5 cellular contexts compared by ENCODE assay signal in genomic region chr12:56704522-56704921, GRCh38. TPM values are rescaled to one million over a fixed set of nuclear protein-coding genes. Genes with fewer than 3 reads are reported as not detected.
DNase-seq lines count a peak whose midpoint lies in the region; ATAC-seq, FAIRE-seq and TF ChIP-seq lines count a peak whose summit lies in the region.
"Not testable (repeated sequence)": the region's sequence is repeated elsewhere in the genome, so short reads cannot be mapped to it uniquely, and the experiment has no call there.
"Had no signal": no experiment of that assay in that cellular context is flagged by ENCODE, and none has a peak within 500 bp of the region (broad histone marks: within the 10 kb centered on the region; RNA-seq: fewer than 3 reads in every experiment).

No MANE protein-coding gene starts in this region.

- not testable (repeated sequence) for DNase-seq in K562 (ENCODE audit: extremely low read depth in 1 of 4, low spot score in 3 of 4); neuronal stem cell (ENCODE audit: low spot score)
- peak; percentile 2 for DNase-seq in Right ventricle myocardium superior

- H2BK12ac ChIP-seq in neuronal stem cell (ENCODE audit: low read length): not testable (repeated sequence)

- not testable (repeated sequence) for H3K79me1 ChIP-seq in neuronal stem cell (ENCODE audit: low read depth, low read length)

- FAIRE-seq in K562 (lab: Jason Lieb, UNC): not testable (repeated sequence)

- H4K91ac ChIP-seq in neuronal stem cell (ENCODE audit: low read depth, low read length, poor library complexity): not testable (repeated sequence)

- TF ChIP-seq RAD21 in K562 (CRISPR knock-in tag; conservative IDR thresholded peaks at IDR 0.05 in 1 of 2, IDR thresholded peaks at IDR 0.05 in 1 of 2): not testable (repeated sequence)

- not testable (repeated sequence) for TF ChIP-seq POLR2A in K562 (conservative IDR thresholded peaks at IDR 0.05)

- intact Hi-C loops in K562 (cut with micrococcal nuclease); Right ventricle myocardium superior (cut with DNase I): not testable (repeated sequence)

- H3K36me3 ChIP-seq in HEK293 (ENCODE audit: control insufficient read depth in 2 of 2, insufficient read depth in 1 of 2, low read length in 2 of 2); K562 (ENCODE audit: control insufficient read depth, insufficient read depth, low read length); neuronal stem cell (replicated peaks in 1 of 2; ENCODE audit: control insufficient read depth in 2 of 2, insufficient read depth in 2 of 2, low read length in 2 of 2): not testable (repeated sequence)

- H2BK5ac ChIP-seq in neuronal stem cell (ENCODE audit: low read length): not testable (repeated sequence)

- not testable (repeated sequence) for BruUV-seq in K562 (replicated peaks; lab: Mats Ljungman, UMichigan)

- ATAC-seq in K562: 0 out of 3 replicates have a peak, but pooled peaks have one; percentile 8
- not testable (repeated sequence) for ATAC-seq in Right ventricle myocardium superior (ENCODE audit: poor library complexity)

- not testable (repeated sequence) for H2BK120ac ChIP-seq in neuronal stem cell (ENCODE audit: low read depth, low read length)

- not testable (repeated sequence) for H3K4me1 ChIP-seq in HEK293 (ENCODE audit: control insufficient read depth, insufficient read depth, low read length); neuronal stem cell (ENCODE audit: control insufficient read depth in 2 of 2, insufficient read depth in 1 of 2, low read depth in 1 of 2, low read length in 2 of 2)
- H3K4me1 ChIP-seq in K562 (replicated peaks in 1 of 2; ENCODE audit: control insufficient read depth in 2 of 2, insufficient read depth in 2 of 2, low read length in 2 of 2): peaks cover 3 to 11% of the 10 kb centered on the region in 2 experiments; a peak in 3 of 5 replicates

- not testable (repeated sequence) for H3K18ac ChIP-seq in neuronal stem cell (ENCODE audit: low read length)

- POLR2A ChIA-PET in HEK293 (lab: Yijun Ruan, JAX) (interaction anchor here (1.0 to 2.1 kb wide), 2 partner anchors 10 to 16 kb away, joined by 3 to 7 read pairs; partner anchors contain the start of gene PTGES3), K562 (lab: Yijun Ruan, JAX) (interaction anchor here (0.6 to 2.2 kb wide), 5 partner anchors 9 to 502 kb away, joined by 3 to 7 read pairs (median 6); partner anchors contain the start of genes NACA and PTGES3)

- H3K27me3 ChIP-seq in K562 (ENCODE audit: control insufficient read depth in 2 of 2, insufficient read depth in 2 of 2, low read length in 2 of 2); neuronal stem cell (ENCODE audit: control insufficient read depth in 3 of 3, insufficient read depth in 3 of 3, low read depth in 1 of 3, low read length in 3 of 3): not testable (repeated sequence)

- WGBS in K562 (ENCODE audit: insufficient coverage, low coverage, missing lambda C conversion rate): 49% methylated on average over 5 of the region's 5 CpGs
- WGBS in neuronal stem cell (ENCODE audit: extremely low coverage in 2 of 2, insufficient read length in 2 of 2, insufficient replicate concordance in 1 of 2), 2 donors: no CpG with 5 or more reads among the region's 5 CpGs

- not testable (repeated sequence) for H3K9me1 ChIP-seq in K562 (ENCODE audit: control insufficient read depth, insufficient read depth, low read length)

- not testable (repeated sequence) for H3K9ac ChIP-seq in K562 (ENCODE audit: insufficient read depth in 1 of 2, low read depth in 2 of 2, low read length in 2 of 2); neuronal stem cell (ENCODE audit: low read depth, low read length, poor library complexity)

- H3K14ac ChIP-seq in neuronal stem cell (ENCODE audit: low read length): not testable (repeated sequence)

- H2AFZ ChIP-seq in K562 (ENCODE audit: low read depth, low read length) (peak overlapping the region; percentile 55; the same call in 1 of the 2 replicates), neuronal stem cell (ENCODE audit: low read length) (peak overlapping the region; percentile 69)

- H2AK5ac ChIP-seq in neuronal stem cell (ENCODE audit: low read depth, low read length): not testable (repeated sequence)

- H3K4me3 ChIP-seq in HEK293 (ENCODE audit: low read depth, low read length); K562; neuronal stem cell (ENCODE audit: low read length in 2 of 2): not testable (repeated sequence)

- not testable (repeated sequence) for H4K8ac ChIP-seq in neuronal stem cell (ENCODE audit: low read depth, low read length)

- not testable (repeated sequence) for TF ChIP-seq CTCF in HEK293 (tag by site-specific recombination; IDR thresholded peaks at IDR 0.05); K562 (IDR thresholded peaks at IDR 0.05 in 2 of 3, conservative IDR thresholded peaks at IDR 0.05 in 1 of 3; ENCODE audit: insufficient read depth in 2 of 3, low read depth in 1 of 3, low read length in 3 of 3)

- not testable (repeated sequence) for H3K9me3 ChIP-seq in HEK293 (ENCODE audit: control insufficient read depth, insufficient read depth, low read depth, low read length); K562 (replicated peaks; ENCODE audit: control insufficient read depth, insufficient read depth, low read depth, low read length); neuronal stem cell (replicated peaks in 1 of 2; ENCODE audit: control insufficient read depth in 2 of 2, insufficient read depth in 1 of 2, low read depth in 1 of 2, low read length in 2 of 2)

- H2BK15ac ChIP-seq in neuronal stem cell (ENCODE audit: low read length): not testable (repeated sequence)

- H3K27ac ChIP-seq in HEK293 (ENCODE audit: extremely low read depth, low read depth, low read length); K562 (ENCODE audit: extremely low read depth, low read depth, low read length); neuronal stem cell (replicated peaks; ENCODE audit: low read length): not testable (repeated sequence)

- CTCF ChIA-PET in HEK293 (lab: Yijun Ruan, JAX); K562 (lab: Yijun Ruan, JAX; ENCODE audit: low intra/inter-chr PET ratio): not testable (repeated sequence)

- in situ Hi-C loops in K562 (cut with MboI): not testable (repeated sequence)

- not testable (repeated sequence) for H3K4ac ChIP-seq in neuronal stem cell (ENCODE audit: low read length)

- H4K20me1 ChIP-seq in K562 (replicated peaks; ENCODE audit: control insufficient read depth, insufficient read depth, low read length): not testable (repeated sequence)

- not testable (repeated sequence) for TF ChIP-seq EP300 in K562 (IDR thresholded peaks at IDR 0.05; ENCODE audit: low read length)

- H3K79me2 ChIP-seq in K562 (ENCODE audit: control insufficient read depth, insufficient read depth, low read length): not testable (repeated sequence)

- H3K23ac ChIP-seq in neuronal stem cell (ENCODE audit: low read depth, low read length, poor library complexity): not testable (repeated sequence)

- H3K4me2 ChIP-seq in K562 (ENCODE audit: insufficient read depth, low read length); neuronal stem cell (ENCODE audit: insufficient read depth, low read length, poor library complexity, severe bottlenecking): not testable (repeated sequence)

RNA-seq across cellular contexts. Expression of gene PTGES3, which starts 16.4 kb away (rescaled TPM):
- total RNA-seq in K562 (2011; cell fraction: chromatin; rRNA removed; ENCODE audit: low replicate concordance): 48.9 and 100 TPM in 2 replicates
- 50.0 and 54.2 TPM in 2 replicates for total RNA-seq in K562 (2011; cell fraction: nucleolus; rRNA removed)
- total RNA-seq in K562 (2011; cell fraction: nucleoplasm; rRNA removed): 77.5 and 136 TPM in 2 replicates
- total RNA-seq in K562 (2014; rRNA removed): 169 and 231 TPM in 2 replicates
- 280 and 322 TPM in 2 replicates for total RNA-seq in K562 (2014; rRNA removed; fragmentation: Illumina TruSeq; extraction: Trizol)
- 251 and 256 TPM in 2 replicates for total RNA-seq in K562 (2015; rRNA removed; fragmentation: Illumina TruSeq; extraction: Trizol)
- 441 and 454 TPM in 2 replicates for total RNA-seq in K562 (2021)
- polyA plus RNA-seq in K562 (2011; rRNA removed): 163 and 170 TPM in 2 replicates
- 35.7 and 66.1 TPM in 2 replicates for polyA plus RNA-seq in K562 (2011; cell fraction: cytosol; rRNA removed)
- polyA plus RNA-seq in K562 (2011; cell fraction: nucleus; rRNA removed): 35.8 and 51.1 TPM in 2 replicates
- polyA plus RNA-seq in K562 (2012): 358 and 436 TPM in 2 replicates
- polyA plus RNA-seq in K562 (2014; fragmentation: Illumina TruSeq; extraction: Trizol): 501 and 516 TPM in 2 replicates
- polyA plus RNA-seq in K562 (2014; fragmentation: Nextera tagmentation; extraction: Ambion mirVana): 100 to 1,000 TPM; 163 to 185 TPM
- 213 and 263 TPM in 2 replicates for polyA plus RNA-seq in K562 (2014; rRNA removed)
- polyA minus RNA-seq in K562 (2011; rRNA and poly(A)+ RNA removed): 140 and 159 TPM in 2 replicates
- 139 and 142 TPM in 2 replicates for polyA minus RNA-seq in K562 (2011; cell fraction: cytosol; rRNA and poly(A)+ RNA removed)
- polyA minus RNA-seq in K562 (2011; cell fraction: nucleus; rRNA and poly(A)+ RNA removed): 24.8 and 39.2 TPM in 2 replicates
- total RNA-seq in Right ventricle myocardium superior: 132 TPM
- 354 TPM for polyA plus RNA-seq in neuronal stem cell (2013, experiment 1 of 2)
- polyA plus RNA-seq in neuronal stem cell (2013, experiment 2 of 2): 356 TPM

RNA-seq across cellular contexts. Expression of gene NACA, which starts 20.6 kb away (rescaled TPM):
- total RNA-seq in K562 (2011; cell fraction: chromatin; rRNA removed; ENCODE audit: low replicate concordance): 132 and 260 TPM in 2 replicates
- 93.4 and 98.8 TPM in 2 replicates for total RNA-seq in K562 (2011; cell fraction: nucleolus; rRNA removed)
- 176 and 303 TPM in 2 replicates for total RNA-seq in K562 (2011; cell fraction: nucleoplasm; rRNA removed)
- total RNA-seq in K562 (2014; rRNA removed) (1,508 and 1,729 TPM in 2 replicates), K562 (2014; rRNA removed; fragmentation: Illumina TruSeq; extraction: Trizol) (2,249 and 2,401 TPM in 2 replicates), K562 (2015; rRNA removed; fragmentation: Illumina TruSeq; extraction: Trizol) (2,051 and 2,139 TPM in 2 replicates), K562 (2021) (1,030 and 1,135 TPM in 2 replicates), Right ventricle myocardium superior (449 TPM)
- polyA plus RNA-seq in K562 (2011; rRNA removed) (1,225 and 1,538 TPM in 2 replicates), K562 (2014; fragmentation: Illumina TruSeq; extraction: Trizol) (1,591 and 1,645 TPM in 2 replicates), K562 (2014; fragmentation: Nextera tagmentation; extraction: Ambion mirVana) (1,000 to 10,000 TPM; 2,280 to 2,416 TPM), K562 (2014; rRNA removed) (1,506 and 1,626 TPM in 2 replicates)
- polyA plus RNA-seq in K562 (2011; cell fraction: cytosol; rRNA removed): 364 and 765 TPM in 2 replicates
- 212 and 417 TPM in 2 replicates for polyA plus RNA-seq in K562 (2011; cell fraction: nucleus; rRNA removed)
- polyA plus RNA-seq in K562 (2012): 1,935 and 2,376 TPM in 2 replicates
- 1,074 and 1,137 TPM in 2 replicates for polyA minus RNA-seq in K562 (2011; rRNA and poly(A)+ RNA removed)
- 239 and 257 TPM in 2 replicates for polyA minus RNA-seq in K562 (2011; cell fraction: cytosol; rRNA and poly(A)+ RNA removed)
- polyA minus RNA-seq in K562 (2011; cell fraction: nucleus; rRNA and poly(A)+ RNA removed): 60.7 and 154 TPM in 2 replicates
- 2,797 TPM for polyA plus RNA-seq in neuronal stem cell (2013, experiment 1 of 2)
- 2,786 TPM for polyA plus RNA-seq in neuronal stem cell (2013, experiment 2 of 2)

RNA-seq across cellular contexts. Expression of gene PRIM1, which starts 47.6 kb away (rescaled TPM):
- 116 and 247 TPM in 2 replicates for total RNA-seq in K562 (2011; cell fraction: chromatin; rRNA removed; ENCODE audit: low replicate concordance)
- total RNA-seq in K562 (2011; cell fraction: nucleolus; rRNA removed): 59.5 and 64.6 TPM in 2 replicates
- 79.8 and 102 TPM in 2 replicates for total RNA-seq in K562 (2011; cell fraction: nucleoplasm; rRNA removed)
- total RNA-seq in K562 (2014; rRNA removed): 65.1 and 67.2 TPM in 2 replicates
- total RNA-seq in K562 (2014; rRNA removed; fragmentation: Illumina TruSeq; extraction: Trizol): 149 and 170 TPM in 2 replicates
- 119 and 124 TPM in 2 replicates for total RNA-seq in K562 (2015; rRNA removed; fragmentation: Illumina TruSeq; extraction: Trizol)
- total RNA-seq in K562 (2021): 82.2 and 83.9 TPM in 2 replicates
- polyA plus RNA-seq in K562 (2011; rRNA removed): 95.7 and 140 TPM in 2 replicates
- polyA plus RNA-seq in K562 (2011; cell fraction: cytosol; rRNA removed): 65.5 and 79.1 TPM in 2 replicates
- polyA plus RNA-seq in K562 (2011; cell fraction: nucleus; rRNA removed): 48.2 and 74.4 TPM in 2 replicates
- 70.3 and 108 TPM in 2 replicates for polyA plus RNA-seq in K562 (2012)
- polyA plus RNA-seq in K562 (2014; fragmentation: Illumina TruSeq; extraction: Trizol): 148 and 152 TPM in 2 replicates
- polyA plus RNA-seq in K562 (2014; fragmentation: Nextera tagmentation; extraction: Ambion mirVana): 100 to 1,000 TPM; 175 to 179 TPM
- polyA plus RNA-seq in K562 (2014; rRNA removed): 105 and 109 TPM in 2 replicates
- polyA minus RNA-seq in K562 (2011; rRNA and poly(A)+ RNA removed): 172 TPM in 2 replicates
- 31.9 and 46.5 TPM in 2 replicates for polyA minus RNA-seq in K562 (2011; cell fraction: cytosol; rRNA and poly(A)+ RNA removed)
- polyA minus RNA-seq in K562 (2011; cell fraction: nucleus; rRNA and poly(A)+ RNA removed): 44.2 and 85.0 TPM in 2 replicates
- total RNA-seq in Right ventricle myocardium superior: 3.6 TPM
- polyA plus RNA-seq in neuronal stem cell (2013, experiment 1 of 2): 37.6 TPM
- polyA plus RNA-seq in neuronal stem cell (2013, experiment 2 of 2): 38.3 TPM

RNA-seq across cellular contexts. Expression of gene HSD17B6, which starts 58.6 kb away (rescaled TPM):
- 0.72 and 1.5 TPM in 2 replicates for total RNA-seq in K562 (2011; cell fraction: chromatin; rRNA removed; ENCODE audit: low replicate concordance)
- 0.66 and 0.83 TPM in 2 replicates for total RNA-seq in K562 (2011; cell fraction: nucleolus; rRNA removed)
- total RNA-seq in K562 (2011; cell fraction: nucleoplasm; rRNA removed): 3.8 and 4.6 TPM in 2 replicates
- total RNA-seq in K562 (2014; rRNA removed) (0.94 and 1.1 TPM in 2 replicates), K562 (2014; rRNA removed; fragmentation: Illumina TruSeq; extraction: Trizol) (0.99 and 1.1 TPM in 2 replicates), K562 (2015; rRNA removed; fragmentation: Illumina TruSeq; extraction: Trizol) (0.47 and 1.1 TPM in 2 replicates), K562 (2021) (0.85 and 1.3 TPM in 2 replicates), Right ventricle myocardium superior (0.51 TPM)
- polyA plus RNA-seq in K562 (2011; rRNA removed) (1.4 and 1.7 TPM in 2 replicates), K562 (2014; fragmentation: Illumina TruSeq; extraction: Trizol) (0.64 and 0.83 TPM in 2 replicates), K562 (2014; fragmentation: Nextera tagmentation; extraction: Ambion mirVana) (under 1 TPM; 0.53 to 0.94 TPM), K562 (2014; rRNA removed) (0.40 and 0.84 TPM in 2 replicates)
- 0.25 and 0.47 TPM in 2 replicates for polyA plus RNA-seq in K562 (2011; cell fraction: cytosol; rRNA removed)
- polyA plus RNA-seq in K562 (2011; cell fraction: nucleus; rRNA removed): 0.29 and 0.53 TPM in 2 replicates
- 0.66 and 1.1 TPM in 2 replicates for polyA plus RNA-seq in K562 (2012)
- polyA minus RNA-seq in K562 (2011; rRNA and poly(A)+ RNA removed): 0.53 and 1.1 TPM in 2 replicates
- polyA minus RNA-seq in K562 (2011; cell fraction: cytosol; rRNA and poly(A)+ RNA removed): not detected in 2 replicates
- polyA minus RNA-seq in K562 (2011; cell fraction: nucleus; rRNA and poly(A)+ RNA removed): not detected in 2 replicates
- polyA plus RNA-seq in neuronal stem cell (2013, experiment 1 of 2): 5.5 TPM
- 5.1 TPM for polyA plus RNA-seq in neuronal stem cell (2013, experiment 2 of 2)
- total RNA-seq: CD4-positive, CD25-positive, alpha-beta regulatory T cell had no signal

RNA-seq across cellular contexts. Expression of gene ATP5F1B, which starts 58.7 kb away (rescaled TPM):
- 915 and 971 TPM in 2 replicates for total RNA-seq in K562 (2011; cell fraction: chromatin; rRNA removed; ENCODE audit: low replicate concordance)
- total RNA-seq in K562 (2011; cell fraction: nucleolus; rRNA removed): 708 and 730 TPM in 2 replicates
- total RNA-seq in K562 (2011; cell fraction: nucleoplasm; rRNA removed): 705 and 764 TPM in 2 replicates
- total RNA-seq in K562 (2014; rRNA removed): 908 and 1,391 TPM in 2 replicates
- 1,412 and 1,463 TPM in 2 replicates for total RNA-seq in K562 (2014; rRNA removed; fragmentation: Illumina TruSeq; extraction: Trizol)
- 1,133 and 1,218 TPM in 2 replicates for total RNA-seq in K562 (2015; rRNA removed; fragmentation: Illumina TruSeq; extraction: Trizol)
- 1,519 and 1,587 TPM in 2 replicates for total RNA-seq in K562 (2021)
- polyA plus RNA-seq in K562 (2011; rRNA removed): 3,125 and 3,469 TPM in 2 replicates
- polyA plus RNA-seq in K562 (2011; cell fraction: cytosol; rRNA removed): 3,019 and 3,082 TPM in 2 replicates
- polyA plus RNA-seq in K562 (2011; cell fraction: nucleus; rRNA removed): 1,901 and 2,779 TPM in 2 replicates
- 1,216 and 1,383 TPM in 2 replicates for polyA plus RNA-seq in K562 (2012)
- 1,824 and 2,016 TPM in 2 replicates for polyA plus RNA-seq in K562 (2014; fragmentation: Illumina TruSeq; extraction: Trizol)
- polyA plus RNA-seq in K562 (2014; fragmentation: Nextera tagmentation; extraction: Ambion mirVana): 1,000 to 10,000 TPM; 1,043 to 1,482 TPM
- 1,530 and 1,669 TPM in 2 replicates for polyA plus RNA-seq in K562 (2014; rRNA removed)
- 2,231 and 2,600 TPM in 2 replicates for polyA minus RNA-seq in K562 (2011; rRNA and poly(A)+ RNA removed)
- 1,182 and 1,204 TPM in 2 replicates for polyA minus RNA-seq in K562 (2011; cell fraction: cytosol; rRNA and poly(A)+ RNA removed)
- polyA minus RNA-seq in K562 (2011; cell fraction: nucleus; rRNA and poly(A)+ RNA removed): 185 and 410 TPM in 2 replicates
- 3,077 TPM for total RNA-seq in Right ventricle myocardium superior
- 527 TPM for polyA plus RNA-seq in neuronal stem cell (2013, experiment 1 of 2)
- 548 TPM for polyA plus RNA-seq in neuronal stem cell (2013, experiment 2 of 2)

Comparison
In these comparisons a context has a peak if more than half of its experiments do, and no peak if none do; other contexts are left out.
1. RNA of gene PRIM1, which starts 47.6 kb away (total RNA-seq): 59.5 to 247 TPM in K562; 3.6 TPM in Right ventricle myocardium superior (single experiment); every median in the first group is over 10 times any median in the second.